In genomic region chr17:59341922-59342321, GRCh38 we compare ENCODE assay signal across 25 cellular contexts. TPM values are rescaled to one million over a fixed set of nuclear protein-coding genes. Genes with fewer than 3 reads are reported as not detected.
A peak's percentile ranks its signal among the peaks of the same experiment; 100 is the strongest.
DNase-seq lines count a peak whose midpoint lies in the region; ATAC-seq, FAIRE-seq and TF ChIP-seq lines count a peak whose summit lies in the region.
"Had no signal": no experiment of that assay in that cellular context is flagged by ENCODE, and none has a peak within 500 bp of the region (broad histone marks: within the 10 kb centered on the region; RNA-seq: fewer than 3 reads in every experiment).

No MANE protein-coding gene starts in this region.

- H3K4me1 ChIP-seq in cardiac muscle cell (ENCODE audit: low read depth): peaks cover 45% of the 10 kb centered on the region
- H3K4me1 ChIP-seq in heart left ventricle: peaks cover 12 to 97% (median 83%) of the 10 kb centered on the region in 12 donors
- H3K4me1 ChIP-seq in naive thymus-derived CD4-positive, alpha-beta T cell (ENCODE audit: control insufficient read depth in 2 of 2, insufficient read depth in 2 of 2, low read length in 2 of 2): peaks cover 0 to 21% of the 10 kb centered on the region in 2 donors
- peaks cover 9 to 57% (median 51%) of the 10 kb centered on the region in 5 donors for H3K4me1 ChIP-seq in subcutaneous abdominal adipose tissue (ENCODE audit: control insufficient read depth in 5 of 5, insufficient read depth in 5 of 5, low read length in 5 of 5)
- H3K4me1 ChIP-seq in mammary epithelial cell (ENCODE audit: insufficient read depth, low read length): no peaks in the 10 kb centered on the region

- no peak overlapping the region for H3K4me2 ChIP-seq in mammary epithelial cell (ENCODE audit: insufficient read depth, low read depth, low read length)

- H3K27ac ChIP-seq in cardiac muscle cell (peak overlapping the region; percentile 1), heart left ventricle (peak overlapping the region in 6 of 12 donors; percentile 4 to 42 (median 17)), subcutaneous abdominal adipose tissue (ENCODE audit: low read depth, low read length) (peak overlapping the region; percentile 40), mammary epithelial cell (ENCODE audit: insufficient read depth, low read depth, low read length) (no peak overlapping the region)
- H3K27ac ChIP-seq in naive thymus-derived CD4-positive, alpha-beta T cell (ENCODE audit: low read depth, low read length): no peak overlapping the region
- H3K27ac ChIP-seq: coronary artery, epithelial cell of prostate, left lung, prostate gland, RWPE1, uterus, WERI-Rb-1 had no signal

- H3K4me3 ChIP-seq in cardiac muscle cell (no peak overlapping the region), heart left ventricle (no peak overlapping the region), subcutaneous abdominal adipose tissue (ENCODE audit: low read depth in 1 of 5, low read length in 5 of 5) (no peak overlapping the region), mammary epithelial cell (replicated peaks in 1 of 3; ENCODE audit: insufficient read depth in 1 of 3, low read depth in 2 of 3, low read length in 3 of 3) (no peak overlapping the region)
- H3K4me3 ChIP-seq in naive thymus-derived CD4-positive, alpha-beta T cell (ENCODE audit: low read length): no peak overlapping the region
- H3K4me3 ChIP-seq: coronary artery, left lung, prostate gland, uterus had no signal

- H3K4me3 Mint-ChIP-seq in naive thymus-derived CD4-positive, alpha-beta T cell: peak overlapping the region in 3 of 10 donors; percentile 6 to 46 (median 22)

- in situ Hi-C loops in mammary epithelial cell (cut with MboI; ENCODE audit: low sequenced_read_pairs in 2 of 2): no loop called here

- no peak overlapping the region for H2AFZ ChIP-seq in mammary epithelial cell (ENCODE audit: low read depth, low read length)

- H3K36me3 ChIP-seq in cardiac muscle cell (no peaks in the 10 kb centered on the region), heart left ventricle (peaks cover 0 to 6% (median 0%) of the 10 kb centered on the region in 9 donors), subcutaneous abdominal adipose tissue (ENCODE audit: control insufficient read depth in 5 of 5, insufficient read depth in 5 of 5, low read length in 5 of 5) (peaks cover 0 to 5% (median 3%) of the 10 kb centered on the region in 5 donors), mammary epithelial cell (ENCODE audit: insufficient read depth, low read length) (no peaks in the 10 kb centered on the region)
- no peaks in the 10 kb centered on the region for H3K36me3 ChIP-seq in naive thymus-derived CD4-positive, alpha-beta T cell (ENCODE audit: control insufficient read depth in 2 of 3, insufficient read depth in 3 of 3, low read length in 3 of 3)
- H3K36me3 ChIP-seq: BE2C, left lung, prostate gland, uterus, WERI-Rb-1 had no signal

- peaks cover 0 to 2% (median 0%) of the 10 kb centered on the region in 5 donors for H3K27me3 Mint-ChIP-seq in naive thymus-derived CD4-positive, alpha-beta T cell
- H3K27me3 Mint-ChIP-seq: stimulated activated naive B cell treated with anti-CD40 and anti-IgM and Interleukin-4, amounts not matched to agents 10 μg/mL and 1 μg/mL and 100 μg/mL, for 72 hours had no signal

- WGBS in heart left ventricle, 4 donors: 77 to 89% (median 84%) methylated on average over 3 of the region's 3 CpGs
- WGBS in mammary epithelial cell (ENCODE audit: low coverage, missing lambda C conversion rate): 90% methylated on average over 3 of the region's 3 CpGs

- POLR2A ChIA-PET in naive thymus-derived CD4-positive, alpha-beta T cell (lab: Charles Lee): no interaction called here

- no peaks in the 10 kb centered on the region for H3K79me2 ChIP-seq in mammary epithelial cell (ENCODE audit: insufficient read depth, low read length)

- CTCF ChIA-PET in naive thymus-derived CD4-positive, alpha-beta T cell (lab: Charles Lee): no interaction called here
- CTCF ChIA-PET in mammary epithelial cell (lab: Charles Lee; ENCODE audit: low non-redundant PET): no interaction called here

- FAIRE-seq in frontal cortex (lab: Jason Lieb, UNC): no peak
- FAIRE-seq: GM12891 had no signal

- no peaks in the 10 kb centered on the region for H3K9me3 Mint-ChIP-seq in naive thymus-derived CD4-positive, alpha-beta T cell
- H3K9me3 Mint-ChIP-seq: stimulated activated naive B cell treated with anti-CD40 and anti-IgM and Interleukin-4, amounts not matched to agents 10 μg/mL and 1 μg/mL and 100 μg/mL, for 72 hours had no signal

- H3K27me3 ChIP-seq in cardiac muscle cell: no peaks in the 10 kb centered on the region
- no peaks in the 10 kb centered on the region for H3K27me3 ChIP-seq in heart left ventricle
- H3K27me3 ChIP-seq in naive thymus-derived CD4-positive, alpha-beta T cell (ENCODE audit: control insufficient read depth in 2 of 2, insufficient read depth in 2 of 2, low read length in 2 of 2): no peaks in the 10 kb centered on the region
- H3K27me3 ChIP-seq in subcutaneous abdominal adipose tissue (ENCODE audit: control insufficient read depth in 5 of 5, insufficient read depth in 4 of 5, low read length in 5 of 5): no peaks in the 10 kb centered on the region
- no peaks in the 10 kb centered on the region for H3K27me3 ChIP-seq in mammary epithelial cell (ENCODE audit: insufficient read depth, low read length)
- H3K27me3 ChIP-seq: BE2C, left lung, uterus had no signal

- DNase-seq in cardiac muscle cell (ENCODE audit: low read depth in 1 of 2, low spot score in 1 of 2) (no peak), heart left ventricle (no peak), NCI-H69 (lab: John Stamatoyannopoulos, UW) (peak; percentile 40), mammary epithelial cell (no peak), frontal cortex (ENCODE audit: low spot score in 2 of 2) (no peak)
- no peak for DNase-seq in naive thymus-derived CD4-positive, alpha-beta T cell
- DNase-seq: ACHN; activated naive CD4-positive, alpha-beta T cell; BE2C; COR-L47; effector memory CD4-positive, alpha-beta T cell; GOT3; left lung; NCI-H1048; NCI-H1694; T1000; uterus; WERI-Rb-1 had no signal

- no peak for TF ChIP-seq CTCF in cardiac muscle cell (IDR thresholded peaks at IDR 0.05; ENCODE audit: low read depth, low read length)
- TF ChIP-seq CTCF in heart left ventricle (IDR thresholded peaks at IDR 0.05): no peak
- TF ChIP-seq CTCF in mammary epithelial cell (conservative IDR thresholded peaks at IDR 0.05 in 1 of 2, IDR thresholded peaks at IDR 0.05 in 1 of 2; ENCODE audit: extremely low read depth in 1 of 2, insufficient read depth in 1 of 2, low read depth in 1 of 2, low read length in 2 of 2): no peak

- no peak overlapping the region for H3K9ac ChIP-seq in subcutaneous abdominal adipose tissue (ENCODE audit: low read length in 5 of 5)
- no peak overlapping the region for H3K9ac ChIP-seq in mammary epithelial cell (ENCODE audit: insufficient read depth, low read length)

- no TSS peak for BruUV-seq in mammary epithelial cell (replicated peaks; lab: Mats Ljungman, UMichigan)

- peak overlapping the region in 5 of 9 donors; percentile 32 to 82 (median 60) for H3K27ac Mint-ChIP-seq in naive thymus-derived CD4-positive, alpha-beta T cell

- no peaks in the 10 kb centered on the region for H4K20me1 ChIP-seq in mammary epithelial cell (ENCODE audit: insufficient read depth, low read length)

- peaks cover 0 to 22% (median 0%) of the 10 kb centered on the region in 5 donors for H3K36me3 Mint-ChIP-seq in naive thymus-derived CD4-positive, alpha-beta T cell
- H3K36me3 Mint-ChIP-seq: stimulated activated naive B cell treated with anti-CD40 and anti-IgM and Interleukin-4, amounts not matched to agents 10 μg/mL and 1 μg/mL and 100 μg/mL, for 72 hours had no signal

- dilution Hi-C loops in mammary epithelial cell (cut with HindIII; ENCODE audit: low sequenced_read_pairs): no loop called here

- intact Hi-C loops in heart left ventricle (cut with DNase I) (no loop called here), mammary epithelial cell (cut with micrococcal nuclease) (no loop called here)
- intact Hi-C loops in naive thymus-derived CD4-positive, alpha-beta T cell (cut with micrococcal nuclease): loop anchor here in 1 of 2 donors (2.0 kb wide), 1 partner anchor 17 kb away; no protein-coding TSS in a partner anchor

- H3K9me3 ChIP-seq in cardiac muscle cell (ENCODE audit: low read depth) (no peaks in the 10 kb centered on the region), heart left ventricle (no peaks in the 10 kb centered on the region), subcutaneous abdominal adipose tissue (ENCODE audit: control insufficient read depth in 5 of 5, low read length in 5 of 5) (no peaks in the 10 kb centered on the region), mammary epithelial cell (replicated peaks; ENCODE audit: insufficient read depth, low read length) (no peaks in the 10 kb centered on the region)
- no peaks in the 10 kb centered on the region for H3K9me3 ChIP-seq in naive thymus-derived CD4-positive, alpha-beta T cell (ENCODE audit: control insufficient read depth in 2 of 3, low read length in 3 of 3)
- H3K9me3 ChIP-seq: BE2C, left lung, prostate gland, uterus had no signal

- H3K4me1 Mint-ChIP-seq in naive thymus-derived CD4-positive, alpha-beta T cell: peaks cover 23 to 78% (median 70%) of the 10 kb centered on the region in 7 donors

- ATAC-seq in heart left ventricle: no peak
- ATAC-seq in naive thymus-derived CD4-positive, alpha-beta T cell: no peak
- ATAC-seq: left lung had no signal

- no peak for TF ChIP-seq POLR2A in heart left ventricle (IDR thresholded peaks at IDR 0.05)

RNA-seq across cellular contexts. Expression of gene YPEL2, which starts 10.5 kb away (rescaled TPM):
- total RNA-seq in cardiac muscle cell (48.7 and 80.7 TPM in 2 replicates), heart left ventricle (10 to 100 TPM; 14.9 to 65.5 (median 40.8) TPM), mammary epithelial cell (1 to 10 TPM; 2.2 to 6.8 TPM), frontal cortex (12.6 TPM)
- polyA plus RNA-seq in cardiac muscle cell (79.3 and 95.5 TPM in 2 replicates), heart left ventricle (10 to 100 TPM; 11.6 to 15.4 TPM), mammary epithelial cell (1.7 TPM)
- 10 to 100 TPM; 10.6 to 52.0 (median 46.8) TPM for total RNA-seq in naive thymus-derived CD4-positive, alpha-beta T cell
- polyA plus RNA-seq in naive thymus-derived CD4-positive, alpha-beta T cell: 10 to 100 TPM; 17.7 to 25.1 TPM
- not detected for polyA minus RNA-seq in mammary epithelial cell

Comparison
In these comparisons a context has a peak if more than half of its experiments do, and no peak if none do; other contexts are left out.
1. H3K27ac ChIP-seq: peak in cardiac muscle cell (single experiment) and subcutaneous abdominal adipose tissue (single experiment); none in naive thymus-derived CD4-positive, alpha-beta T cell (single experiment) and mammary epithelial cell (single experiment).